ENCODE assay signal across 1 cellular context in the genomic region with DNA sequence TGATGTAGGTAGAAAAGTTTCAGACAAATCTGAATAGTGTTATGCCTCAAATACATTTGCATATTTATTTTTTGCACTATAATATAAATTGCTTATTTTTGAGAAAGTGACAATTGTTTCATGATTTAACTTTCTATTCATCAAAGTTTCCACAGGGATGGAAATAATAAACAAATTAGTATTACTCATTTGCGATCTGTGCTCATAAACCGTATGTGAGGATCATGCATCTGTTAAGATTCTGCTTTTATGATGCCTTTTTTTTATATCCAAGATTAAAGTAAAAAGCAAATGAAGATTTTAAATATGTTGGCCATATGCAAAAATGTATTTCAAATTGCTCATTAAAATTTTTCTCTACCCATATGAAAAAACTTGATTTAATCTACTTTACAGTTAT.
TF ChIP-seq lines count a peak whose summit lies in the region.

No MANE protein-coding gene starts in this region.

TF ChIP-seq in SK-N-SH treated with all-trans-retinoic acid at 6 μM for 48 hours, 23 proteins besides CTCF, POLR2A, EP300 and RAD21 (continued from another document):
- TF ChIP-seq, protein P1, sequence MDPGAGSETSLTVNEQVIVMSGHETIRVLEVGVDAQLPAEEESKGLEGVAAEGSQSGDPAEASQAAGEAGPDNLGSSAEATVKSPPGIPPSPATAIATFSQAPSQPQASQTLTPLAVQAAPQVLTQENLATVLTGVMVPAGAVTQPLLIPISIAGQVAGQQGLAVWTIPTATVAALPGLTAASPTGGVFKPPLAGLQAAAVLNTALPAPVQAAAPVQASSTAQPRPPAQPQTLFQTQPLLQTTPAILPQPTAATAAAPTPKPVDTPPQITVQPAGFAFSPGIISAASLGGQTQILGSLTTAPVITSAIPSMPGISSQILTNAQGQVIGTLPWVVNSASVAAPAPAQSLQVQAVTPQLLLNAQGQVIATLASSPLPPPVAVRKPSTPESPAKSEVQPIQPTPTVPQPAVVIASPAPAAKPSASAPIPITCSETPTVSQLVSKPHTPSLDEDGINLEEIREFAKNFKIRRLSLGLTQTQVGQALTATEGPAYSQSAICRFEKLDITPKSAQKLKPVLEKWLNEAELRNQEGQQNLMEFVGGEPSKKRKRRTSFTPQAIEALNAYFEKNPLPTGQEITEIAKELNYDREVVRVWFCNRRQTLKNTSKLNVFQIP (CRISPR knock-in tag; IDR thresholded peaks at IDR 0.05; ENCODE audit: borderline replicate concordance, low read depth): no peak
- TF ChIP-seq CSDC2 (CRISPR knock-in tag; IDR thresholded peaks at IDR 0.05) (no peak), ISL1 (CRISPR knock-in tag; IDR thresholded peaks at IDR 0.05) (no peak), PPARA (CRISPR knock-in tag; IDR thresholded peaks at IDR 0.05; ENCODE audit: borderline replicate concordance) (no peak), TSHZ2 (CRISPR knock-in tag; IDR thresholded peaks at IDR 0.05) (no peak), SNAI2 (CRISPR knock-in tag; IDR thresholded peaks at IDR 0.05) (no peak), BACH2 (CRISPR knock-in tag; IDR thresholded peaks at IDR 0.05; ENCODE audit: borderline replicate concordance) (no peak), TOX (CRISPR knock-in tag; IDR thresholded peaks at IDR 0.05; ENCODE audit: borderline replicate concordance) (no peak), GLIS3 (CRISPR knock-in tag; IDR thresholded peaks at IDR 0.05) (no peak), ZFP3 (CRISPR knock-in tag; IDR thresholded peaks at IDR 0.05) (no peak), ARNTL (CRISPR knock-in tag; IDR thresholded peaks at IDR 0.05; ENCODE audit: borderline replicate concordance, low read depth) (no peak), ZFP30 (CRISPR knock-in tag; IDR thresholded peaks at IDR 0.05) (no peak)
- TF ChIP-seq, protein P2, sequence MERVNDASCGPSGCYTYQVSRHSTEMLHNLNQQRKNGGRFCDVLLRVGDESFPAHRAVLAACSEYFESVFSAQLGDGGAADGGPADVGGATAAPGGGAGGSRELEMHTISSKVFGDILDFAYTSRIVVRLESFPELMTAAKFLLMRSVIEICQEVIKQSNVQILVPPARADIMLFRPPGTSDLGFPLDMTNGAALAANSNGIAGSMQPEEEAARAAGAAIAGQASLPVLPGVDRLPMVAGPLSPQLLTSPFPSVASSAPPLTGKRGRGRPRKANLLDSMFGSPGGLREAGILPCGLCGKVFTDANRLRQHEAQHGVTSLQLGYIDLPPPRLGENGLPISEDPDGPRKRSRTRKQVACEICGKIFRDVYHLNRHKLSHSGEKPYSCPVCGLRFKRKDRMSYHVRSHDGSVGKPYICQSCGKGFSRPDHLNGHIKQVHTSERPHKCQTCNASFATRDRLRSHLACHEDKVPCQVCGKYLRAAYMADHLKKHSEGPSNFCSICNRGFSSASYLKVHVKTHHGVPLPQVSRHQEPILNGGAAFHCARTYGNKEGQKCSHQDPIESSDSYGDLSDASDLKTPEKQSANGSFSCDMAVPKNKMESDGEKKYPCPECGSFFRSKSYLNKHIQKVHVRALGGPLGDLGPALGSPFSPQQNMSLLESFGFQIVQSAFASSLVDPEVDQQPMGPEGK (CRISPR knock-in tag; IDR thresholded peaks at IDR 0.05; ENCODE audit: borderline replicate concordance): no peak
